ENCODE assay signal across 29 cellular contexts in genomic region chr4:87937523-87937922, GRCh38.
"Had no signal": no experiment of that assay in that cellular context is flagged by ENCODE, and none has a peak within 500 bp of the region (broad histone marks: within the 10 kb centered on the region; RNA-seq: fewer than 3 reads in every experiment).

No MANE protein-coding gene starts in this region.

- H3K9me3 ChIP-seq: MG63, SJCRH30 had no signal

- DNase-seq: activated CD4-positive, alpha-beta T cell treated with anti-CD3 and anti-CD28 coated beads for 36 hours; activated CD4-positive, alpha-beta T cell treated with anti-CD3 and anti-CD28 coated beads, Interleukin-2, amount 10 ng/mL, durations not matched to agents 7 days and 5 days; activated CD4-positive, alpha-beta T cell treated with anti-CD3 and anti-CD28 coated beads, Interleukin-2, amount 50 U/mL, for 48 hours; activated CD8-positive, alpha-beta T cell treated with anti-CD3 and anti-CD28 coated beads, Interleukin-2, amount 10 ng/mL, durations not matched to agents 7 days and 5 days; activated gamma-delta T cell; activated naive CD4-positive, alpha-beta T cell treated with Interleukin-2 at 50 U/mL for 16 hours; activated naive CD8-positive, alpha-beta T cell treated with anti-CD3 and anti-CD28 coated beads, Interleukin-2, amount 10 ng/mL, durations not matched to agents 7 days and 5 days; activated T-cell treated with anti-CD3 and anti-CD28 coated beads, Interleukin-2, amount 50 U/mL, for 24 hours; amygdala; Kasumi-1; MG63; NCI-H1048; NCI-H1105 treated with DMSO at 0.1 percent for 48 hours; NCI-H1436; NCI-H1694; NCI-H1930; NCI-H2081 treated with DMSO at 0.1 percent for 48 hours; NCI-H226; NCI-H446 treated with DMSO at 0.1 percent for 48 hours; NCI-H526; NCI-H774; SHP77; SJCRH30 had no signal

- ATAC-seq: activated CD4-positive, alpha-beta T cell treated with anti-CD3 and anti-CD28 coated beads for 36 hours; activated CD4-positive, CD25-positive, alpha-beta regulatory T cell treated with anti-CD3 and anti-CD28 coated beads, Interleukin-2, amount 50 U/mL, for 24 hours; activated CD8-positive, alpha-beta T cell treated with anti-CD3 and anti-CD28 coated beads, Interleukin-2, amount 10 ng/mL, durations not matched to agents 7 days and 5 days; Panc1 had no signal

- H3K4me3 ChIP-seq: ascending aorta, cardiac muscle cell, coronary artery, MG63, SJCRH30, SK-N-MC had no signal

- H3K36me3 ChIP-seq: ascending aorta, cardiac muscle cell, MG63, SJCRH30 had no signal

- H3K27ac ChIP-seq: ascending aorta, cardiac muscle cell, coronary artery, SJCRH30, SK-N-MC had no signal

- H3K4me1 ChIP-seq: ascending aorta, SJCRH30 had no signal

- H3K27me3 ChIP-seq: ascending aorta, cardiac muscle cell, MG63 had no signal
